In genomic region chr2:121596221-121597080, GRCh38 we compare ENCODE assay signal across 1 cellular context.
TF ChIP-seq lines count a peak whose summit lies in the region.

No MANE protein-coding gene starts in this region.

TF ChIP-seq in endothelial cell of umbilical vein, 7 proteins besides CTCF, POLR2A, EP300 and RAD21:
- TF ChIP-seq FOS (IDR thresholded peaks at IDR 0.05; ENCODE audit: borderline replicate concordance, insufficient read depth, low read length) (no peak), EZH2 (IDR thresholded peaks at IDR 0.05; ENCODE audit: borderline replicate concordance, low read depth, low read length, severe bottlenecking) (no peak), GATA2 (IDR thresholded peaks at IDR 0.05; ENCODE audit: insufficient read depth, insufficient read length, low read depth, low read length) (no peak), JUN (IDR thresholded peaks at IDR 0.05; ENCODE audit: borderline replicate concordance, insufficient read depth, insufficient read length, low read depth) (no peak), MAX (IDR thresholded peaks at IDR 0.05; ENCODE audit: insufficient read depth, insufficient read length) (no peak), POLR2AphosphoS5 (IDR thresholded peaks at IDR 0.05; ENCODE audit: insufficient read depth, low read depth, low read length) (no peak), MYC (IDR thresholded peaks at IDR 0.05; ENCODE audit: low read depth, low read length) (no peak)
